ENCODE assay signal across 1 cellular context in genomic region chr13:99434258-99434788, GRCh38.
A peak's percentile ranks its signal among the peaks of the same experiment; 100 is the strongest.
TF ChIP-seq lines count a peak whose summit lies in the region.

No MANE protein-coding gene starts in this region.

TF ChIP-seq in GM12878, 131 proteins besides CTCF, POLR2A, EP300 and RAD21 (continued from another document):
- TF ChIP-seq ZZZ3 (IDR thresholded peaks at IDR 0.05; ENCODE audit: control insufficient read depth, insufficient read length, low read depth) = no peak
- no peak for TF ChIP-seq HCFC1 (IDR thresholded peaks at IDR 0.05; ENCODE audit: low read length)
- no peak for TF ChIP-seq CHD1 (IDR thresholded peaks at IDR 0.05; ENCODE audit: low read depth, low read length)
- no peak for TF ChIP-seq IRF5 (IDR thresholded peaks at IDR 0.05; ENCODE audit: borderline replicate concordance)
- TF ChIP-seq BCL11A (IDR thresholded peaks at IDR 0.05; ENCODE audit: low read depth, low read length) = no peak
- no peak for TF ChIP-seq POU2F2 (IDR thresholded peaks at IDR 0.05; ENCODE audit: borderline replicate concordance, low read depth, low read length)
- TF ChIP-seq POLR2AphosphoS2 (IDR thresholded peaks at IDR 0.05; ENCODE audit: low read depth, low read length) = no peak
- no peak for TF ChIP-seq NFYA (IDR thresholded peaks at IDR 0.05; ENCODE audit: borderline replicate concordance, low read depth, low read length)
- TF ChIP-seq LARP7 (IDR thresholded peaks at IDR 0.05) = no peak
- TF ChIP-seq ZSCAN29 (IDR thresholded peaks at IDR 0.05) = no peak
- TF ChIP-seq ASH2L (IDR thresholded peaks at IDR 0.05; ENCODE audit: borderline replicate concordance, low read depth) = no peak
- TF ChIP-seq ZNF217 (IDR thresholded peaks at IDR 0.05) = no peak
- TF ChIP-seq NBN (IDR thresholded peaks at IDR 0.05) = no peak
- TF ChIP-seq CBFB (IDR thresholded peaks at IDR 0.05; ENCODE audit: low read depth) = peak; percentile 62; the same call in 1 of the 2 replicates
- TF ChIP-seq USF1 (IDR thresholded peaks at IDR 0.05; ENCODE audit: borderline replicate concordance, extremely low read length, insufficient read depth, low read depth, low read length) = peak; percentile 8
- no peak; the same call in 1 of the 2 replicates for TF ChIP-seq SMAD5 (IDR thresholded peaks at IDR 0.05; ENCODE audit: low read depth)
- no peak for TF ChIP-seq ATF3 (IDR thresholded peaks at IDR 0.05; ENCODE audit: borderline replicate concordance, extremely low read depth, low read depth, low read length)
- no peak for TF ChIP-seq PBX3 (IDR thresholded peaks at IDR 0.05; ENCODE audit: insufficient replicate concordance, low read depth, low read length)
- no peak for TF ChIP-seq NR2C2 (IDR thresholded peaks at IDR 0.05; ENCODE audit: borderline replicate concordance, control insufficient read depth, insufficient read length, low read depth)
- TF ChIP-seq MLLT1 (IDR thresholded peaks at IDR 0.05) = peak; percentile 79; the same call in 1 of the 2 replicates
- TF ChIP-seq PML (IDR thresholded peaks at IDR 0.05; ENCODE audit: low read length) = no peak
- 0 out of 2 replicates have a peak, but pooled peaks have one; percentile 12 for TF ChIP-seq RAD51 (IDR thresholded peaks at IDR 0.05)
- 0 out of 4 replicates have a peak, but pooled peaks of 1 of the 2 experiments have one; percentile 10 for TF ChIP-seq IKZF2 (IDR thresholded peaks at IDR 0.05)
- peak; percentile 69 for TF ChIP-seq ZNF687 (IDR thresholded peaks at IDR 0.05)
- TF ChIP-seq MAX (IDR thresholded peaks at IDR 0.05; ENCODE audit: low read depth, low read length) = no peak
